In the genomic region with DNA sequence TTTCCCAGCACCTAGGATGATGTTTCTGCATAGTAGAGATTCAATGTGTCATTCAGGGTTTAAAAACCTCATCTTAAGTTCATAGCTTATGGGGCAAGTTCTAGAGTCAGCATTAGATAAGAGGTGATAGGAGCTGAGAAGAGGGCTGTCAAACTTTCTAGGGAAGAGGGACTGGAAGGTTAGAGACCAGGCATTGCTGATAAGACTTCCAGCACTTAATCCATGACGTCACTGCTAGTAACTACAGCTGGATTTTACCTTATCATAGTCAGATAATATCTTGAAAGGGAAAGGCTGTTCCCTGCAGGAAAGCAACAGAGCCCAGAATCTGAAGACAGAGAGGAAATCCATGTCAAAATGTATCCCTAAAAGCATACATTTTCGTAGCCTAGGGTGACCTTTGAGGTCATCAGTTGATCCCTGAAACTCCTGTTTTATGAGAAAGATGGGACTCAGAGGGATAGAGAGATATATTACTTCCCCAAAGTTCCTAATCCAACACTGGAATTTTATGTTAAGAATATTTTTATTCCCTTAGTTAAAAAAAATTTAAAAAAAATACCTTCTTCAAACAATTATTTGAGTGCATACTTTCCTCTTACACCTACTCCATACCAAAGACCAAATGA, we compare ENCODE assay signal across 1 cellular context.
TF ChIP-seq lines count a peak whose summit lies in the region.

No MANE protein-coding gene starts in this region.

TF ChIP-seq in K562, 482 proteins besides CTCF, POLR2A, EP300 and RAD21 (continued from another document and continues in another):
- TF ChIP-seq NRF1 (conservative IDR thresholded peaks at IDR 0.05 in 1 of 2, IDR thresholded peaks at IDR 0.05 in 1 of 2) (no peak), E2F8 (IDR thresholded peaks at IDR 0.05; ENCODE audit: low read depth, partially characterized antibody) (peak; percentile 17), PTTG1 (tag; IDR thresholded peaks at IDR 0.05; ENCODE audit: low read depth) (no peak), RERE (CRISPR knock-in tag; IDR thresholded peaks at IDR 0.05; ENCODE audit: borderline replicate concordance) (no peak), ZNF75A (CRISPR knock-in tag; IDR thresholded peaks at IDR 0.05) (no peak), MCM3 (IDR thresholded peaks at IDR 0.05) (no peak), HNRNPK (IDR thresholded peaks at IDR 0.05; ENCODE audit: low read depth, low read length, poor library complexity, severe bottlenecking) (no peak), SMAD2 (IDR thresholded peaks at IDR 0.05; ENCODE audit: low read depth, low read length) (no peak), ZNF395 (CRISPR knock-in tag; IDR thresholded peaks at IDR 0.05) (no peak), FOXO4 (CRISPR knock-in tag; IDR thresholded peaks at IDR 0.05) (no peak), TAF1 (IDR thresholded peaks at IDR 0.05; ENCODE audit: control insufficient read depth, extremely low read depth, insufficient read depth, low read length, severe bottlenecking) (no peak), SNAPC5 (CRISPR knock-in tag; IDR thresholded peaks at IDR 0.05) (no peak), HEY1 (CRISPR knock-in tag; IDR thresholded peaks at IDR 0.05; ENCODE audit: borderline replicate concordance) (no peak), PHF20 (IDR thresholded peaks at IDR 0.05; ENCODE audit: partially characterized antibody) (no peak), BRF2 (IDR thresholded peaks at IDR 0.05; ENCODE audit: borderline replicate concordance, insufficient read depth, insufficient read length) (no peak), ETV6 (IDR thresholded peaks at IDR 0.05; ENCODE audit: borderline replicate concordance in 1 of 2, low read depth in 2 of 2, low read length in 1 of 2) (no peak), ETV6 (CRISPR knock-in tag; IDR thresholded peaks at IDR 0.05; ENCODE audit: borderline replicate concordance) (no peak), CBFA2T3 (IDR thresholded peaks at IDR 0.05) (peak; percentile 80), ELF1 (tag; IDR thresholded peaks at IDR 0.05) (no peak), PURB (CRISPR knock-in tag; IDR thresholded peaks at IDR 0.05; ENCODE audit: low read depth) (no peak), SIN3A (IDR thresholded peaks at IDR 0.05; ENCODE audit: borderline replicate concordance in 2 of 2, control insufficient read depth in 1 of 2, low read depth in 2 of 2, low read length in 2 of 2) (no peak), ZNF146 (CRISPR knock-in tag; IDR thresholded peaks at IDR 0.05; ENCODE audit: unreplicated experiment) (no peak), ZNF140 (CRISPR knock-in tag; IDR thresholded peaks at IDR 0.05) (no peak), ZHX1 (conservative IDR thresholded peaks at IDR 0.05; ENCODE audit: low read length) (no peak), GATA2 (CRISPR knock-in tag; IDR thresholded peaks at IDR 0.05) (peak; percentile 28), XRCC3 (IDR thresholded peaks at IDR 0.05) (no peak), MEF2D (tag; conservative IDR thresholded peaks at IDR 0.05; ENCODE audit: low read depth) (peak; percentile 45; the same call in 1 of the 2 replicates), CREB3 (tag; conservative IDR thresholded peaks at IDR 0.05; ENCODE audit: low read depth) (no peak), HNRNPLL (IDR thresholded peaks at IDR 0.05; ENCODE audit: low read depth, low read length, poor library complexity, severe bottlenecking) (no peak), ZNF780A (CRISPR knock-in tag; IDR thresholded peaks at IDR 0.05) (no peak), CTBP1 (IDR thresholded peaks at IDR 0.05; ENCODE audit: borderline replicate concordance) (peak; percentile 89), UBTF (IDR thresholded peaks at IDR 0.05; ENCODE audit: borderline replicate concordance in 1 of 2, low read depth in 2 of 2, low read length in 2 of 2) (no peak)
- TF ChIP-seq, protein P1, sequence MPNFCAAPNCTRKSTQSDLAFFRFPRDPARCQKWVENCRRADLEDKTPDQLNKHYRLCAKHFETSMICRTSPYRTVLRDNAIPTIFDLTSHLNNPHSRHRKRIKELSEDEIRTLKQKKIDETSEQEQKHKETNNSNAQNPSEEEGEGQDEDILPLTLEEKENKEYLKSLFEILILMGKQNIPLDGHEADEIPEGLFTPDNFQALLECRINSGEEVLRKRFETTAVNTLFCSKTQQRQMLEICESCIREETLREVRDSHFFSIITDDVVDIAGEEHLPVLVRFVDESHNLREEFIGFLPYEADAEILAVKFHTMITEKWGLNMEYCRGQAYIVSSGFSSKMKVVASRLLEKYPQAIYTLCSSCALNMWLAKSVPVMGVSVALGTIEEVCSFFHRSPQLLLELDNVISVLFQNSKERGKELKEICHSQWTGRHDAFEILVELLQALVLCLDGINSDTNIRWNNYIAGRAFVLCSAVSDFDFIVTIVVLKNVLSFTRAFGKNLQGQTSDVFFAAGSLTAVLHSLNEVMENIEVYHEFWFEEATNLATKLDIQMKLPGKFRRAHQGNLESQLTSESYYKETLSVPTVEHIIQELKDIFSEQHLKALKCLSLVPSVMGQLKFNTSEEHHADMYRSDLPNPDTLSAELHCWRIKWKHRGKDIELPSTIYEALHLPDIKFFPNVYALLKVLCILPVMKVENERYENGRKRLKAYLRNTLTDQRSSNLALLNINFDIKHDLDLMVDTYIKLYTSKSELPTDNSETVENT (CRISPR knock-in tag; IDR thresholded peaks at IDR 0.05), result no peak
